In genomic region chr14:105892453-105893441, GRCh38 we compare ENCODE assay signal across 8 cellular contexts.
DNase-seq lines count a peak whose midpoint lies in the region; ATAC-seq and TF ChIP-seq lines count a peak whose summit lies in the region.
"Not testable (repeated sequence)": the region's sequence is repeated elsewhere in the genome, so short reads cannot be mapped to it uniquely, and the experiment has no call there.

No MANE protein-coding gene starts in this region.

- H3K27ac ChIP-seq in left lung, sigmoid colon: not testable (repeated sequence)

- intact Hi-C loops in Right ventricle myocardium superior (cut with DNase I); left lung (cut with DNase I); sigmoid colon (cut with DNase I): not testable (repeated sequence)

- WGBS in sigmoid colon, 2 donors = 69 to 70% methylated on average over 27 of the region's 27 CpGs

- H3K4me3 Mint-ChIP-seq in T-helper 17 cell; natural killer cell treated with Interleukin-12 subunit alpha and Interleukin-12 subunit beta and Interleukin-15 and Interleukin-18, amount 100 ng/mL, for 72 hours; type B pancreatic cell: not testable (repeated sequence)

- not testable (repeated sequence) for TF ChIP-seq CTCF in left lung (IDR thresholded peaks at IDR 0.05); sigmoid colon (IDR thresholded peaks at IDR 0.05); type B pancreatic cell (conservative IDR thresholded peaks at IDR 0.05)

- DNase-seq in T-helper 17 cell (peak in 2 of 3 donors; percentile 5 to 8), Right ventricle myocardium superior (peak; percentile 26), left lung (peak; percentile 19 to 61), sigmoid colon (peak; percentile 45), type B pancreatic cell (ENCODE audit: extremely low spot score, unreplicated experiment) (peak; percentile 58)
- peak; percentile 50 for DNase-seq in activated effector memory CD4-positive, alpha-beta T cell treated with anti-CD3 and anti-CD28 coated beads, Interleukin-2, amount 50 U/mL, for 16 hours
- peak; percentile 44 for DNase-seq in natural killer cell treated with Interleukin-12 subunit alpha and Interleukin-12 subunit beta and Interleukin-15 and Interleukin-18, amount 100 ng/mL, for 72 hours (ENCODE audit: low spot score)

- not testable (repeated sequence) for H3K9me3 ChIP-seq in T-helper 17 cell (ENCODE audit: control insufficient read depth, low read length, poor library complexity, severe bottlenecking); left lung; sigmoid colon

- H3K4me1 Mint-ChIP-seq in T-helper 17 cell; type B pancreatic cell (ENCODE audit: unreplicated experiment): not testable (repeated sequence)
- peaks cover 0 to 12% of the 10 kb centered on the region in 2 donors for H3K4me1 Mint-ChIP-seq in natural killer cell treated with Interleukin-12 subunit alpha and Interleukin-12 subunit beta and Interleukin-15 and Interleukin-18, amount 100 ng/mL, for 72 hours (ENCODE audit: low read depth in 2 of 2)

- peak overlapping the region; percentile 97; the same call in 1 of the 2 replicates for H3K4me3 ChIP-seq in GM08714 (ENCODE audit: low read length)
- H3K4me3 ChIP-seq in left lung, sigmoid colon: not testable (repeated sequence)

- TF ChIP-seq POLR2A in sigmoid colon (IDR thresholded peaks at IDR 0.05) = not testable (repeated sequence)

- TF ChIP-seq EP300 in sigmoid colon (IDR thresholded peaks at IDR 0.05) = not testable (repeated sequence)

- peaks cover 42% of the 10 kb centered on the region for H3K27me3 Mint-ChIP-seq in T-helper 17 cell
- peaks cover 0 to 19% of the 10 kb centered on the region in 2 donors for H3K27me3 Mint-ChIP-seq in natural killer cell treated with Interleukin-12 subunit alpha and Interleukin-12 subunit beta and Interleukin-15 and Interleukin-18, amount 100 ng/mL, for 72 hours
- not testable (repeated sequence) for H3K27me3 Mint-ChIP-seq in type B pancreatic cell

- not testable (repeated sequence) for H3K27ac Mint-ChIP-seq in T-helper 17 cell; natural killer cell treated with Interleukin-12 subunit alpha and Interleukin-12 subunit beta and Interleukin-15 and Interleukin-18, amount 100 ng/mL, for 72 hours; type B pancreatic cell

- H3K4me1 ChIP-seq in left lung, sigmoid colon: not testable (repeated sequence)

- H3K36me3 ChIP-seq in left lung, sigmoid colon: not testable (repeated sequence)

- peaks cover 0 to 36% of the 10 kb centered on the region in 2 donors for H3K27me3 ChIP-seq in left lung
- not testable (repeated sequence) for H3K27me3 ChIP-seq in sigmoid colon

- H3K36me3 Mint-ChIP-seq in T-helper 17 cell (ENCODE audit: low read depth); natural killer cell treated with Interleukin-12 subunit alpha and Interleukin-12 subunit beta and Interleukin-15 and Interleukin-18, amount 100 ng/mL, for 72 hours; type B pancreatic cell: not testable (repeated sequence)

- ATAC-seq in T-helper 17 cell; Right ventricle myocardium superior (ENCODE audit: poor library complexity); left lung; natural killer cell treated with Interleukin-12 subunit alpha and Interleukin-12 subunit beta and Interleukin-15 and Interleukin-18, amount 100 ng/mL, for 72 hours: not testable (repeated sequence)

- not testable (repeated sequence) for H3K9me3 Mint-ChIP-seq in natural killer cell treated with Interleukin-12 subunit alpha and Interleukin-12 subunit beta and Interleukin-15 and Interleukin-18, amount 100 ng/mL, for 72 hours; type B pancreatic cell

Comparison
In these comparisons a context has a peak if more than half of its experiments do, and no peak if none do; other contexts are left out.
1. DNase-seq: peak in every context shown above with its lines; median percentile 58 in type B pancreatic cell; 50 in activated effector memory CD4-positive, alpha-beta T cell treated with anti-CD3 and anti-CD28 coated beads, Interleukin-2, amount 50 U/mL, for 16 hours; 45 in sigmoid colon; 44 in natural killer cell treated with Interleukin-12 subunit alpha and Interleukin-12 subunit beta and Interleukin-15 and Interleukin-18, amount 100 ng/mL, for 72 hours; 40 in left lung; 26 in Right ventricle myocardium superior; 6 in T-helper 17 cell.